Comparison of ENCODE assay signal across 29 cellular contexts in genomic region chr17:79353548-79353947, GRCh38.
"Had no signal": no experiment of that assay in that cellular context is flagged by ENCODE, and none has a peak within 500 bp of the region (broad histone marks: within the 10 kb centered on the region; RNA-seq: fewer than 3 reads in every experiment).

No MANE protein-coding gene starts in this region.

- ATAC-seq: activated CD4-positive, CD25-positive, alpha-beta regulatory T cell treated with anti-CD3 and anti-CD28 coated beads, Interleukin-2, amount 50 U/mL, for 24 hours; activated CD8-positive, alpha-beta memory T cell treated with anti-CD3 and anti-CD28 coated beads, Interleukin-2, amount 10 ng/mL, durations not matched to agents 7 days and 5 days; activated CD8-positive, alpha-beta T cell treated with anti-CD3 and anti-CD28 coated beads, Interleukin-2, amount 10 ng/mL, durations not matched to agents 7 days and 5 days; activated naive CD8-positive, alpha-beta T cell treated with anti-CD3 and anti-CD28 coated beads, Interleukin-2, amount 50 U/mL, for 24 hours; body of pancreas; gastroesophageal sphincter; T-helper 17 cell had no signal

- FAIRE-seq: endometrium, endothelial cell of umbilical vein had no signal

- H3K4me1 ChIP-seq: adrenal gland, body of pancreas, colonic mucosa, gastroesophageal sphincter had no signal

- DNase-seq: activated B cell treated with CpG ODN at 0.5 μM for 24 hours; activated CD4-positive, alpha-beta memory T cell treated with anti-CD3 and anti-CD28 coated beads for 36 hours; activated CD4-positive, alpha-beta T cell treated with anti-CD3 and anti-CD28 coated beads for 48 hours; activated CD8-positive, alpha-beta memory T cell treated with anti-CD3 and anti-CD28 coated beads, Interleukin-2, amount 10 ng/mL, durations not matched to agents 7 days and 5 days; activated CD8-positive, alpha-beta memory T cell treated with anti-CD3 and anti-CD28 coated beads, Interleukin-2, amount 50 U/mL, for 4 hours; activated CD8-positive, alpha-beta T cell treated with anti-CD3 and anti-CD28 coated beads, Interleukin-2, amount 10 ng/mL, durations not matched to agents 7 days and 5 days; activated effector memory CD4-positive, alpha-beta T cell treated with anti-CD3 and anti-CD28 coated beads, Interleukin-2, amount 50 U/mL, for 16 hours; activated naive CD4-positive, alpha-beta T cell treated with anti-CD3 and anti-CD28 coated beads for 36 hours; activated naive CD8-positive, alpha-beta T cell treated with anti-CD3 and anti-CD28 coated beads for 36 hours; activated naive CD8-positive, alpha-beta T cell treated with anti-CD3 and anti-CD28 coated beads, Interleukin-2, amount 50 U/mL, for 24 hours; activated T-cell treated with anti-CD3 and anti-CD28 coated beads, Interleukin-2, amount 50 U/mL, for 1 hour; activated T-cell treated with anti-CD3 and anti-CD28 coated beads, Interleukin-2, amount 50 U/mL, for 48 hours; adrenal gland; amygdala; aorta; body of pancreas; colonic mucosa; effector CD8-positive, alpha-beta T cell; esophagus squamous epithelium; foreskin melanocyte; T-helper 1 cell; T-helper 17 cell; T1000; WERI-Rb-1 had no signal

- H3K9me3 ChIP-seq: adrenal gland, body of pancreas, colonic mucosa, esophagus squamous epithelium, gastroesophageal sphincter had no signal

- H3K4me3 ChIP-seq: adrenal gland, body of pancreas, colonic mucosa, esophagus squamous epithelium, gastroesophageal sphincter had no signal

- H3K27ac ChIP-seq: adrenal gland, body of pancreas, colonic mucosa, epithelial cell of prostate, esophagus squamous epithelium, gastroesophageal sphincter, WERI-Rb-1 had no signal

- H3K36me3 ChIP-seq: adrenal gland, colonic mucosa, esophagus squamous epithelium, gastroesophageal sphincter had no signal

- H3K27me3 ChIP-seq: colonic mucosa had no signal
